ENCODE assay signal across 13 cellular contexts in genomic region chr2:144835634-144836351, GRCh38.
DNase-seq lines count a peak whose midpoint lies in the region; ATAC-seq and TF ChIP-seq lines count a peak whose summit lies in the region.
"Had no signal": no experiment of that assay in that cellular context is flagged by ENCODE, and none has a peak within 500 bp of the region (broad histone marks: within the 10 kb centered on the region; RNA-seq: fewer than 3 reads in every experiment).

No MANE protein-coding gene starts in this region.

- TF ChIP-seq CTCF in GM23338 (conservative IDR thresholded peaks at IDR 0.05; ENCODE audit: low read depth in 2 of 2) (no peak), SK-N-SH (IDR thresholded peaks at IDR 0.05) (no peak), foreskin keratinocyte (conservative IDR thresholded peaks at IDR 0.05) (no peak)

- no peak for ATAC-seq in GM23338
- ATAC-seq in foreskin keratinocyte = peak; percentile 35
- ATAC-seq in HG03139 (IDR thresholded peaks at IDR 0.05; ENCODE audit: unreplicated experiment) = no peak

- H3K9me2 ChIP-seq in GM23338 (ENCODE audit: insufficient read depth) (no peaks in the 10 kb centered on the region), SK-N-SH (no peaks in the 10 kb centered on the region)

- H3K27ac ChIP-seq in GM23338 (ENCODE audit: low read depth) = no peak overlapping the region
- H3K27ac ChIP-seq in SK-N-SH (ENCODE audit: low read depth in 2 of 2, low read length in 1 of 2) = peak overlapping the region; percentile 56 to 95; a peak in 3 of 4 replicates
- no peak overlapping the region for H3K27ac ChIP-seq in foreskin keratinocyte
- H3K27ac ChIP-seq: KMS-11, uterus had no signal

- peaks cover 3% of the 10 kb centered on the region; the same call in 1 of the 3 replicates for H3K4me1 Mint-ChIP-seq in GM23338
- H3K4me1 Mint-ChIP-seq: activated naive CD4-positive, alpha-beta T cell treated with anti-CD3 and anti-CD28 coated beads, Interleukin-2, amount 10 ng/mL, durations not matched to agents 7 days and 5 days had no signal

- H3K4me2 ChIP-seq in GM23338 = no peak overlapping the region
- peak overlapping the region; percentile 78 for H3K4me2 ChIP-seq in SK-N-SH
- H3K4me2 ChIP-seq: KMS-11 had no signal

- no peaks in the 10 kb centered on the region for H3F3A ChIP-seq in GM23338 (replicated peaks; ENCODE audit: low read depth)
- H3F3A ChIP-seq in SK-N-SH (replicated peaks; ENCODE audit: insufficient read depth) = peaks cover 35% of the 10 kb centered on the region

- H2AFZ ChIP-seq in GM23338 (peak overlapping the region; percentile 65), SK-N-SH (ENCODE audit: low read depth) (peak overlapping the region; percentile 72; the same call in 1 of the 2 replicates)

- H3K4me3 ChIP-seq in GM23338 (no peak overlapping the region), SK-N-SH (ENCODE audit: low read depth in 2 of 2, low read length in 1 of 2) (no peak overlapping the region; a peak in 1 of 4 replicates)
- H3K4me3 ChIP-seq: uterus had no signal

- no peak for TF ChIP-seq RAD21 in SK-N-SH (IDR thresholded peaks at IDR 0.05; ENCODE audit: low read length)

- POLR2A ChIA-PET in SK-N-SH (lab: Yijun Ruan, JAX) = no interaction called here

- WGBS in SK-N-SH (ENCODE audit: low lambda C conversion rate) = 30% methylated on average over 4 of the region's 4 CpGs

- H3K36me3 Mint-ChIP-seq in GM23338 (ENCODE audit: low read depth) = no peaks in the 10 kb centered on the region
- H3K36me3 Mint-ChIP-seq: activated naive CD4-positive, alpha-beta T cell treated with anti-CD3 and anti-CD28 coated beads, Interleukin-2, amount 10 ng/mL, durations not matched to agents 7 days and 5 days had no signal

- H3K27ac Mint-ChIP-seq in GM23338 = no peak overlapping the region
- H3K27ac Mint-ChIP-seq: activated naive CD4-positive, alpha-beta T cell treated with anti-CD3 and anti-CD28 coated beads, Interleukin-2, amount 10 ng/mL, durations not matched to agents 7 days and 5 days had no signal

- H3K4me3 Mint-ChIP-seq in GM23338 = no peak overlapping the region
- H3K4me3 Mint-ChIP-seq: activated naive CD4-positive, alpha-beta T cell treated with anti-CD3 and anti-CD28 coated beads, Interleukin-2, amount 10 ng/mL, durations not matched to agents 7 days and 5 days had no signal

- H3K9ac ChIP-seq in SK-N-SH = peak overlapping the region; percentile 40; the same call in 1 of the 2 replicates
- H3K9ac ChIP-seq: KMS-11 had no signal

- TF ChIP-seq EP300 in SK-N-SH (IDR thresholded peaks at IDR 0.05; ENCODE audit: borderline replicate concordance in 1 of 2, low read depth in 1 of 2, low read length in 1 of 2) = no peak

- peaks cover 8% of the 10 kb centered on the region; the same call in 1 of the 2 replicates for H3K4me1 ChIP-seq in GM23338 (ENCODE audit: insufficient read depth)
- H3K4me1 ChIP-seq in SK-N-SH (ENCODE audit: control insufficient read depth in 1 of 2, insufficient read depth in 2 of 2, low read depth in 1 of 2, low read length in 1 of 2) = peaks cover 16 to 46% of the 10 kb centered on the region in 2 experiments
- peaks cover 13% of the 10 kb centered on the region for H3K4me1 ChIP-seq in foreskin keratinocyte
- H3K4me1 ChIP-seq: uterus had no signal

- peak; percentile 63 for DNase-seq in A172 (ENCODE audit: low spot score)
- no peak for DNase-seq in GM23338 (ENCODE audit: low spot score)
- DNase-seq in SK-N-SH = no peak
- peak; percentile 34 to 52 for DNase-seq in foreskin keratinocyte
- DNase-seq in dedifferentiated amniotic fluid mesenchymal stem cell (ENCODE audit: extremely low spot score) = no peak
- DNase-seq in stimulated activated naive CD4-positive, alpha-beta T cell (lab: John Stamatoyannopoulos, UW) = no peak
- no peak for DNase-seq in pons (ENCODE audit: low spot score)
- DNase-seq: activated naive CD4-positive, alpha-beta T cell treated with anti-CD3 and anti-CD28 coated beads, Interleukin-2, amount 10 ng/mL, durations not matched to agents 7 days and 5 days; NCI-H2081; T-helper 9 cell had no signal

- CTCF ChIA-PET in SK-N-SH (lab: Yijun Ruan, JAX) = no interaction called here

- no peaks in the 10 kb centered on the region for H3K27me3 ChIP-seq in GM23338 (ENCODE audit: insufficient read depth)
- no peaks in the 10 kb centered on the region for H3K27me3 ChIP-seq in SK-N-SH (ENCODE audit: insufficient read depth)
- H3K27me3 ChIP-seq in foreskin keratinocyte = no peaks in the 10 kb centered on the region
- H3K27me3 ChIP-seq: uterus had no signal

- no peaks in the 10 kb centered on the region for H3K9me3 Mint-ChIP-seq in GM23338
- H3K9me3 Mint-ChIP-seq: activated naive CD4-positive, alpha-beta T cell treated with anti-CD3 and anti-CD28 coated beads, Interleukin-2, amount 10 ng/mL, durations not matched to agents 7 days and 5 days had no signal

- H4K20me1 ChIP-seq in GM23338 (replicated peaks; ENCODE audit: insufficient read depth) (no peaks in the 10 kb centered on the region), SK-N-SH (ENCODE audit: insufficient read depth) (no peaks in the 10 kb centered on the region)

- H3K36me3 ChIP-seq in GM23338 (ENCODE audit: insufficient read depth) (no peaks in the 10 kb centered on the region), SK-N-SH (replicated peaks in 1 of 2; ENCODE audit: control insufficient read depth in 1 of 2, insufficient read depth in 2 of 2, low read length in 1 of 2) (no peaks in the 10 kb centered on the region)
- H3K36me3 ChIP-seq: uterus had no signal

- H3K79me2 ChIP-seq in GM23338 (replicated peaks; ENCODE audit: insufficient read depth) (no peaks in the 10 kb centered on the region), SK-N-SH (ENCODE audit: insufficient read depth) (no peaks in the 10 kb centered on the region)

- no peaks in the 10 kb centered on the region for H3K27me3 Mint-ChIP-seq in GM23338 (ENCODE audit: insufficient read depth, low read depth, poor library complexity)
- H3K27me3 Mint-ChIP-seq: activated naive CD4-positive, alpha-beta T cell treated with anti-CD3 and anti-CD28 coated beads, Interleukin-2, amount 10 ng/mL, durations not matched to agents 7 days and 5 days had no signal

- no peaks in the 10 kb centered on the region for H3K9me3 ChIP-seq in SK-N-SH
- H3K9me3 ChIP-seq: uterus had no signal

TF ChIP-seq in GM23338, 12 proteins besides CTCF, POLR2A, EP300 and RAD21:
- TF ChIP-seq STAT1 (IDR thresholded peaks at IDR 0.05; ENCODE audit: unreplicated experiment) = no peak
TF ChIP-seq in GM23338: peak in this region for 0.

TF ChIP-seq in SK-N-SH, 30 proteins besides CTCF, POLR2A, EP300 and RAD21:
- no peak for TF ChIP-seq TCF12 (IDR thresholded peaks at IDR 0.05)
- TF ChIP-seq NRF1 (IDR thresholded peaks at IDR 0.05; ENCODE audit: low read depth, low read length) = no peak
- TF ChIP-seq FOSL2 (IDR thresholded peaks at IDR 0.05; ENCODE audit: borderline replicate concordance, low read depth) = peak; percentile 50; the same call in 1 of the 2 replicates
- TF ChIP-seq NFIC (IDR thresholded peaks at IDR 0.05; ENCODE audit: borderline replicate concordance) = peak; percentile 2; the same call in 1 of the 2 replicates
- peak; percentile 67 for TF ChIP-seq JUND (IDR thresholded peaks at IDR 0.05)

Comparison
In these comparisons a context has a peak if more than half of its experiments do, and no peak if none do; other contexts are left out.
1. DNase-seq: peak in A172 (single experiment) and foreskin keratinocyte (2 of 2); none in GM23338 (single experiment), SK-N-SH (single experiment), dedifferentiated amniotic fluid mesenchymal stem cell (single experiment), stimulated activated naive CD4-positive, alpha-beta T cell (0 of 6) and pons (single experiment).
2. H3K27ac ChIP-seq: peak in SK-N-SH (2 of 2); none in GM23338 (single experiment) and foreskin keratinocyte (single experiment).